In the genomic region with DNA sequence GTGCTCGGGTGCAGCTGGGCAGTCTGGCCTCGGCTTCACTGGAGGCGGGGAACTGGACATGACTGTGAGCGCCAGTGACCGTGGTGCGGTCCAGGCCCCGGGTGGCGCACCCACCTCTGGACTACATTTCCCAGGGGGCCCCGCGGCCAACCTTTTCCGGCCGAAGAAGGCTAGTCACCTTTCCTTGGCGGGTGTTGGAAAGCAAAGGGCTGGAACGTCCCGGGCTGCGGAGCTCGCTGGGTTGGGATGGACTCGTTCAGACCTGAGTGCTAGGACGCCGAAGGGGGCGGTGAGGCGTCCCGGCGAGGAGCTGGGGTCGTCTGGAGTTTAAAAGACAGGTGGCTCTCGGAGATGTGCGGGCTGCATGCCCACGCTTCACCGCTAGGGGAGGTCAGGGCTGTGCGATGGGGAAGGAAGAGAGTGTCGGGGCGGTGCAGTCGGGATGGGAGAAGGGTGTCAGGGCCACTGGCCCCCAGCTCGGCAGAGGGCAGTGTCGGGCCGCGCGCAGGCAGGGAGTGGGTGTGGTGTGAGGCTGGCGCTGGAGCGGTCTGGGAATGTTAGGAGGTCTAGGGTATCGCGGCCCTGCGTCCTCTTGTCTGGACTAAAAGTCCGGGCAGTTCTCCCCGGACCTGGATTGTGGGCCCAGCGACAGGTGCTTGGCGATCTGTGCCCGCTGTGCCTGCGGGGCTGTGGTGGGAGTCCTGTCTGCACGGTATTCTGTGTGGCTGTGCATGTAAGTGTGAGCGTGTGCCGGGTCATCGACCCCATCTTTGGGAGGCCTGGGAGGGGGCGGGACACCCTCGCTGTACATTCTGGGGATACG, we compare ENCODE assay signal across 9 cellular contexts. TPM values are rescaled to one million over a fixed set of nuclear protein-coding genes. Genes with fewer than 3 reads are reported as not detected.
DNase-seq lines count a peak whose midpoint lies in the region; ATAC-seq, FAIRE-seq and TF ChIP-seq lines count a peak whose summit lies in the region.
"Had no signal": no experiment of that assay in that cellular context is flagged by ENCODE, and none has a peak within 500 bp of the region (broad histone marks: within the 10 kb centered on the region; RNA-seq: fewer than 3 reads in every experiment).

No MANE protein-coding gene starts in this region.

- H3K27me3 ChIP-seq in GM12878 (replicated peaks in 1 of 2; ENCODE audit: control insufficient read depth in 2 of 2, insufficient read depth in 2 of 2, low read length in 1 of 2) = no peaks in the 10 kb centered on the region

- no peaks in the 10 kb centered on the region for H4K20me1 ChIP-seq in GM12878 (ENCODE audit: control insufficient read depth, insufficient read depth)

- POLR2A ChIA-PET in GM12878 (lab: Charles Lee) = no interaction called here

- no peak for TF ChIP-seq EP300 in GM12878 (IDR thresholded peaks at IDR 0.05; ENCODE audit: borderline replicate concordance in 1 of 2, control insufficient read depth in 1 of 2, low read depth in 2 of 2, low read length in 2 of 2)

- H3K4me2 ChIP-seq in GM12878 (ENCODE audit: control insufficient read depth, insufficient read depth) = peak overlapping the region; percentile 43; the same call in 1 of the 2 replicates

- in situ Hi-C loops in GM12878 (cut with MboI) = no loop called here

- no peak for FAIRE-seq in GM12878 (lab: Jason Lieb, UNC)

- 2% methylated on average over 56 of the region's 56 CpGs for WGBS in GM12878 (ENCODE audit: insufficient coverage, insufficient replicate concordance, low lambda C conversion rate, missing lambda C conversion rate)

- intact Hi-C loops in GM12878 (cut with micrococcal nuclease; ENCODE audit: unreplicated experiment) = no loop called here

- DNase-seq in EL (peak; percentile 82), T-helper 9 cell (peak; percentile 72), GM12878 (ENCODE audit: low read depth, low spot score) (peak; percentile 17), iPS DF 19.7 (ENCODE audit: low read depth, low spot score) (peak; percentile 48), NOMO-1 (lab: John Stamatoyannopoulos, UW; ENCODE audit: unreplicated experiment in 2 of 2) (no peak)

- no peaks in the 10 kb centered on the region for H3K4me1 ChIP-seq in GM12878 (ENCODE audit: control insufficient read depth, insufficient read depth, low read length)

- 0 out of 2 replicates have a peak, but pooled peaks have one; percentile 10 for TF ChIP-seq RAD21 in GM12878 (IDR thresholded peaks at IDR 0.05; ENCODE audit: insufficient read depth, low read depth, low read length)

- no peak overlapping the region for H3K4me3 ChIP-seq in GM12878
- H3K4me3 ChIP-seq in skin epidermis = peak overlapping the region; percentile 46 to 64 (median 54)
- H3K4me3 ChIP-seq: SK-N-MC had no signal

- CTCF ChIA-PET in GM12878 (lab: Yijun Ruan, JAX) = no interaction called here

- no peak for TF ChIP-seq POLR2A in GM12878 (IDR thresholded peaks at IDR 0.05; ENCODE audit: low read depth, low read length)

- ATAC-seq in HG03064 (IDR thresholded peaks at IDR 0.05; ENCODE audit: low read depth, unreplicated experiment) (peak; percentile 72), GM12878 (no peak; the same call in 2 of the 3 replicates), HG03565 (IDR thresholded peaks at IDR 0.05; ENCODE audit: unreplicated experiment) (no peak)

- no peak overlapping the region for H3K9ac ChIP-seq in GM12878 (ENCODE audit: control insufficient read depth, insufficient read depth, low read length)

- no peaks in the 10 kb centered on the region for H3K79me2 ChIP-seq in GM12878 (ENCODE audit: control insufficient read depth, insufficient read depth, low read length)

- H2AFZ ChIP-seq in GM12878 (ENCODE audit: control insufficient read depth, low read depth, low read length) = peak overlapping the region; percentile 48

- SMC1A ChIA-PET in GM12878 (lab: Charles Lee; ENCODE audit: uncharacterized antibody, unreplicated experiment) = no interaction called here

- BruUV-seq in GM12878 (replicated peaks; lab: Mats Ljungman, UMichigan) = no TSS peak

- no peaks in the 10 kb centered on the region for H3K36me3 ChIP-seq in GM12878 (ENCODE audit: control insufficient read depth in 2 of 2, insufficient read depth in 2 of 2, low read length in 1 of 2)

- peak in 2 of 3 experiments; percentile 51 to 56; a peak in 5 of 6 replicates for TF ChIP-seq CTCF in GM12878 (IDR thresholded peaks at IDR 0.05 in 2 of 3, conservative IDR thresholded peaks at IDR 0.05 in 1 of 3; ENCODE audit: control insufficient read depth in 2 of 3, extremely low read depth in 1 of 3, insufficient read depth in 1 of 3, low read depth in 3 of 3, low read length in 3 of 3)

- H3K27ac ChIP-seq in GM12878 (ENCODE audit: control insufficient read depth, insufficient read depth) (no peak overlapping the region), skin epidermis (peak overlapping the region in 20 of 21 experiments; percentile 13 to 87 (median 66))
- H3K27ac ChIP-seq: SK-N-MC had no signal

- H3K9me3 ChIP-seq in GM12878 (replicated peaks; ENCODE audit: control insufficient read depth, insufficient read depth, low read length) = peaks cover 2% of the 10 kb centered on the region; the same call in 1 of the 3 replicates

- RAD21 ChIA-PET in GM12878 (lab: Charles Lee; ENCODE audit: unreplicated experiment) = no interaction called here

TF ChIP-seq in GM12878, 131 proteins besides CTCF, POLR2A, EP300 and RAD21 (continues in another document):
- TF ChIP-seq, protein P1, sequence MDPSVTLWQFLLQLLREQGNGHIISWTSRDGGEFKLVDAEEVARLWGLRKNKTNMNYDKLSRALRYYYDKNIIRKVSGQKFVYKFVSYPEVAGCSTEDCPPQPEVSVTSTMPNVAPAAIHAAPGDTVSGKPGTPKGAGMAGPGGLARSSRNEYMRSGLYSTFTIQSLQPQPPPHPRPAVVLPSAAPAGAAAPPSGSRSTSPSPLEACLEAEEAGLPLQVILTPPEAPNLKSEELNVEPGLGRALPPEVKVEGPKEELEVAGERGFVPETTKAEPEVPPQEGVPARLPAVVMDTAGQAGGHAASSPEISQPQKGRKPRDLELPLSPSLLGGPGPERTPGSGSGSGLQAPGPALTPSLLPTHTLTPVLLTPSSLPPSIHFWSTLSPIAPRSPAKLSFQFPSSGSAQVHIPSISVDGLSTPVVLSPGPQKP (IDR thresholded peaks at IDR 0.05; ENCODE audit: low read depth, low read length) = peak; percentile 29; the same call in 1 of the 2 replicates
- TF ChIP-seq, protein P2, sequence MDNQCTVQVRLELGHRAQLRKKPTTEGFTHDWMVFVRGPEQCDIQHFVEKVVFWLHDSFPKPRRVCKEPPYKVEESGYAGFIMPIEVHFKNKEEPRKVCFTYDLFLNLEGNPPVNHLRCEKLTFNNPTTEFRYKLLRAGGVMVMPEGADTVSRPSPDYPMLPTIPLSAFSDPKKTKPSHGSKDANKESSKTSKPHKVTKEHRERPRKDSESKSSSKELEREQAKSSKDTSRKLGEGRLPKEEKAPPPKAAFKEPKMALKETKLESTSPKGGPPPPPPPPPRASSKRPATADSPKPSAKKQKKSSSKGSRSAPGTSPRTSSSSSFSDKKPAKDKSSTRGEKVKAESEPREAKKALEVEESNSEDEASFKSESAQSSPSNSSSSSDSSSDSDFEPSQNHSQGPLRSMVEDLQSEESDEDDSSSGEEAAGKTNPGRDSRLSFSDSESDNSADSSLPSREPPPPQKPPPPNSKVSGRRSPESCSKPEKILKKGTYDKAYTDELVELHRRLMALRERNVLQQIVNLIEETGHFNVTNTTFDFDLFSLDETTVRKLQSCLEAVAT (IDR thresholded peaks at IDR 0.05) = no peak
- TF ChIP-seq RB1 (IDR thresholded peaks at IDR 0.05; ENCODE audit: borderline replicate concordance) = no peak

RNA-seq across cellular contexts. Expression of a gene that starts 57.1 kb away (rescaled TPM):
- total RNA-seq in GM12878 (2013; cell fraction: nucleolus; rRNA removed) = 1.5 and 1.9 TPM in 2 replicates
- total RNA-seq in GM12878 (2014; rRNA removed) = 0.17 and 2.0 TPM in 2 replicates
- total RNA-seq in GM12878 (2014; rRNA removed; fragmentation: Illumina TruSeq; extraction: Trizol) = 0.28 and 0.72 TPM in 2 replicates
- 0.48 and 0.77 TPM in 2 replicates for total RNA-seq in GM12878 (2021)
- 1.5 TPM for polyA plus RNA-seq in GM12878 (2011; ENCODE audit: low read depth)
- 0.16 and 0.40 TPM in 2 replicates for polyA plus RNA-seq in GM12878 (2011; rRNA removed)
- 0.13 TPM in 1 of 2 replicates, not detected in the other for polyA plus RNA-seq in GM12878 (2011; cell fraction: cytosol; rRNA removed)
- 0.13 and 0.30 TPM in 2 replicates for polyA plus RNA-seq in GM12878 (2011; cell fraction: nucleus; rRNA removed)
- polyA plus RNA-seq in GM12878 (2012) = 2.1 and 2.9 TPM in 2 replicates
- polyA plus RNA-seq in GM12878 (2014; fragmentation: Illumina TruSeq; extraction: Trizol) = 0.29 and 0.41 TPM in 2 replicates
- polyA plus RNA-seq in GM12878 (2014; fragmentation: Nextera tagmentation; extraction: Ambion mirVana) = under 1 TPM; 0.16 to 0.31 TPM
- 0.23 and 0.24 TPM in 2 replicates for polyA plus RNA-seq in GM12878 (2014; rRNA removed)
- polyA plus RNA-seq in GM12878 (2016; fragmentation: Nextera tagmentation; extraction: Ambion mirVana) = under 1 TPM; 0.21 to 0.52 TPM
- polyA minus RNA-seq in GM12878 (2011; rRNA and poly(A)+ RNA removed) = 0.31 and 0.44 TPM in 2 replicates
- polyA minus RNA-seq in GM12878 (2011; cell fraction: cytosol; rRNA and poly(A)+ RNA removed) = not detected in 2 replicates
- 1.2 TPM in 1 of 2 replicates, not detected in the other for polyA minus RNA-seq in GM12878 (2011; cell fraction: nucleus; rRNA and poly(A)+ RNA removed)

RNA-seq across cellular contexts. Expression of a gene that starts 57.1 kb away (rescaled TPM):
- 0.58 and 0.66 TPM in 2 replicates for total RNA-seq in GM12878 (2013; cell fraction: nucleolus; rRNA removed)
- total RNA-seq in GM12878 (2014; rRNA removed) (0.34 and 0.54 TPM in 2 replicates), GM12878 (2014; rRNA removed; fragmentation: Illumina TruSeq; extraction: Trizol) (0.60 and 0.63 TPM in 2 replicates), GM12878 (2021) (0.23 and 0.32 TPM in 2 replicates)
- 0.84 TPM for polyA plus RNA-seq in GM12878 (2011; ENCODE audit: low read depth)
- polyA plus RNA-seq in GM12878 (2011; rRNA removed) (0.08 and 0.12 TPM in 2 replicates), GM12878 (2014; fragmentation: Illumina TruSeq; extraction: Trizol) (0.40 and 0.57 TPM in 2 replicates), GM12878 (2014; fragmentation: Nextera tagmentation; extraction: Ambion mirVana) (under 1 TPM; 0.21 to 0.26 TPM), GM12878 (2014; rRNA removed) (0.18 and 0.19 TPM in 2 replicates), GM12878 (2016; fragmentation: Nextera tagmentation; extraction: Ambion mirVana) (under 1 TPM; 0.13 to 0.14 TPM)
- 0.03 and 0.10 TPM in 2 replicates for polyA plus RNA-seq in GM12878 (2011; cell fraction: cytosol; rRNA removed)
- polyA plus RNA-seq in GM12878 (2011; cell fraction: nucleus; rRNA removed) = 0.04 and 0.07 TPM in 2 replicates
- polyA plus RNA-seq in GM12878 (2012) = 1.1 and 1.4 TPM in 2 replicates
- 0.07 and 0.10 TPM in 2 replicates for polyA minus RNA-seq in GM12878 (2011; rRNA and poly(A)+ RNA removed)
- polyA minus RNA-seq in GM12878 (2011; cell fraction: cytosol; rRNA and poly(A)+ RNA removed) = not detected in 2 replicates
- polyA minus RNA-seq in GM12878 (2011; cell fraction: nucleus; rRNA and poly(A)+ RNA removed) = 0.10 and 0.12 TPM in 2 replicates

Comparison
In these comparisons a context has a peak if more than half of its experiments do, and no peak if none do; other contexts are left out.
1. DNase-seq: peak in EL (single experiment), T-helper 9 cell (single experiment), GM12878 (single experiment) and iPS DF 19.7 (single experiment); none in NOMO-1 (0 of 2).